ENCODE assay signal across 1 cellular context in the genomic region with DNA sequence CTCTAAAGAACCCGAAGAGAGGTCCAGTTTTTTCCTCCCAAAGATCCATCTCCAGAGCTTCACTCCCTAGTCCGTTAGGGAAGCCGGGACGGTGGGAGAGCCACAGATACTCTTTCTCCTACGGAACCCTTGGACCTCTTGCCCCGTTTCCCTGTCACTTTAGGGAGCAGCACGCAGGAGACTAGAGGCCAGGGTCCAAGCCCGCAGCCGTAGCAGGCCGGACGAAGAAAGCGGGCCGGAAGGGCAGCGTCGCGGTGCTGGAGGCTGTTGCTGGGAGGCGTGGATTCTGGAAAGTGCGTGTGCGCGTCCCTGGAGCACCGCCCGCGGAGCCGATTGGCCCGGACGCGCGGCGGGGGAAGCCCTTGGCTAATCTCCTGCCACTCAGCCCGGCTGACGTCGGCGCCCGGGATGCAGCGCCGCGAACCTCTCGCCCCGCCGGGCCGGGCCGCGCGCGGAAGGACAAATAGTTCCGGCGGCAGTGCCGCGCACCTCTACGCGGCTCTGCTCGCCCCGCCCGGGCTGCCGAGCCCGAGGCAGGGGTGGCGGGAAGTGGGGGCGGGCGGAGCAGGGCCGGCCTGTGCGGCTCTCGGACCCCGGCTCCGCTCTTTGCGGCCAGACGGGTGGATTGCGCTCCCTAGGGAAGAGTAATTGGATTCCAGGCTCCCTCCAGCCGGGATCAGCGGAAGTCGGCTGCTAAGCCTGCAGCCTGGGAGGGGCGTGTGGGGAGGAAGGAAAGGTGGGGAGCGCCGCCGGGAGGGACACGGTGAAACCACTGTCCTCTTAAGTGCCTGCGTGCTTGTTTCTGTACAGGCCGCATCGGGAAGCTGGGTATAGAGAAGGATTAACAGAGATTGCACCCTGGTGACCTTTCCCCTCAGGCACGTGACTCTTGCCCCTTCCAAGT.
TF ChIP-seq lines count a peak whose summit lies in the region.

No MANE protein-coding gene starts in this region.

TF ChIP-seq in HepG2, 621 proteins besides CTCF, POLR2A, EP300 and RAD21 (continued from another document and continues in another):
- TF ChIP-seq, protein P1, sequence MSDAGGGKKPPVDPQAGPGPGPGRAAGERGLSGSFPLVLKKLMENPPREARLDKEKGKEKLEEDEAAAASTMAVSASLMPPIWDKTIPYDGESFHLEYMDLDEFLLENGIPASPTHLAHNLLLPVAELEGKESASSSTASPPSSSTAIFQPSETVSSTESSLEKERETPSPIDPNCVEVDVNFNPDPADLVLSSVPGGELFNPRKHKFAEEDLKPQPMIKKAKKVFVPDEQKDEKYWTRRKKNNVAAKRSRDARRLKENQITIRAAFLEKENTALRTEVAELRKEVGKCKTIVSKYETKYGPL (CRISPR knock-in tag; IDR thresholded peaks at IDR 0.05), result no peak; the same call in 1 of the 2 replicates
- peak; percentile 43; the same call in 1 of the 2 replicates for TF ChIP-seq GATA4 (IDR thresholded peaks at IDR 0.05; ENCODE audit: borderline replicate concordance, low read depth)
- peak; percentile 93 for TF ChIP-seq REPIN1 (CRISPR knock-in tag; IDR thresholded peaks at IDR 0.05; ENCODE audit: borderline replicate concordance, low read depth)
- TF ChIP-seq MIXL1 (CRISPR knock-in tag; IDR thresholded peaks at IDR 0.05), result peak; percentile 62
- peak; percentile 87 for TF ChIP-seq ATF7-NPFF (CRISPR knock-in tag; IDR thresholded peaks at IDR 0.05; ENCODE audit: low read depth)
- TF ChIP-seq, protein P2, sequence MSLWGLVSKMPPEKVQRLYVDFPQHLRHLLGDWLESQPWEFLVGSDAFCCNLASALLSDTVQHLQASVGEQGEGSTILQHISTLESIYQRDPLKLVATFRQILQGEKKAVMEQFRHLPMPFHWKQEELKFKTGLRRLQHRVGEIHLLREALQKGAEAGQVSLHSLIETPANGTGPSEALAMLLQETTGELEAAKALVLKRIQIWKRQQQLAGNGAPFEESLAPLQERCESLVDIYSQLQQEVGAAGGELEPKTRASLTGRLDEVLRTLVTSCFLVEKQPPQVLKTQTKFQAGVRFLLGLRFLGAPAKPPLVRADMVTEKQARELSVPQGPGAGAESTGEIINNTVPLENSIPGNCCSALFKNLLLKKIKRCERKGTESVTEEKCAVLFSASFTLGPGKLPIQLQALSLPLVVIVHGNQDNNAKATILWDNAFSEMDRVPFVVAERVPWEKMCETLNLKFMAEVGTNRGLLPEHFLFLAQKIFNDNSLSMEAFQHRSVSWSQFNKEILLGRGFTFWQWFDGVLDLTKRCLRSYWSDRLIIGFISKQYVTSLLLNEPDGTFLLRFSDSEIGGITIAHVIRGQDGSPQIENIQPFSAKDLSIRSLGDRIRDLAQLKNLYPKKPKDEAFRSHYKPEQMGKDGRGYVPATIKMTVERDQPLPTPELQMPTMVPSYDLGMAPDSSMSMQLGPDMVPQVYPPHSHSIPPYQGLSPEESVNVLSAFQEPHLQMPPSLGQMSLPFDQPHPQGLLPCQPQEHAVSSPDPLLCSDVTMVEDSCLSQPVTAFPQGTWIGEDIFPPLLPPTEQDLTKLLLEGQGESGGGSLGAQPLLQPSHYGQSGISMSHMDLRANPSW (CRISPR knock-in tag; IDR thresholded peaks at IDR 0.05; ENCODE audit: borderline replicate concordance), result no peak; the same call in 1 of the 2 replicates
- TF ChIP-seq CC2D1A (CRISPR knock-in tag; IDR thresholded peaks at IDR 0.05), result no peak
- peak; percentile 97 for TF ChIP-seq ZNF451 (CRISPR knock-in tag; IDR thresholded peaks at IDR 0.05)
- TF ChIP-seq MBNL3 (CRISPR knock-in tag; conservative IDR thresholded peaks at IDR 0.05), result no peak
- peak; percentile 79; the same call in 1 of the 2 replicates for TF ChIP-seq ZNF749 (CRISPR knock-in tag; IDR thresholded peaks at IDR 0.05; ENCODE audit: borderline replicate concordance)
- peak; percentile 95; the same call in 1 of the 2 replicates for TF ChIP-seq NR1H2 (CRISPR knock-in tag; IDR thresholded peaks at IDR 0.05; ENCODE audit: borderline replicate concordance, low read depth)
- TF ChIP-seq, protein P3, sequence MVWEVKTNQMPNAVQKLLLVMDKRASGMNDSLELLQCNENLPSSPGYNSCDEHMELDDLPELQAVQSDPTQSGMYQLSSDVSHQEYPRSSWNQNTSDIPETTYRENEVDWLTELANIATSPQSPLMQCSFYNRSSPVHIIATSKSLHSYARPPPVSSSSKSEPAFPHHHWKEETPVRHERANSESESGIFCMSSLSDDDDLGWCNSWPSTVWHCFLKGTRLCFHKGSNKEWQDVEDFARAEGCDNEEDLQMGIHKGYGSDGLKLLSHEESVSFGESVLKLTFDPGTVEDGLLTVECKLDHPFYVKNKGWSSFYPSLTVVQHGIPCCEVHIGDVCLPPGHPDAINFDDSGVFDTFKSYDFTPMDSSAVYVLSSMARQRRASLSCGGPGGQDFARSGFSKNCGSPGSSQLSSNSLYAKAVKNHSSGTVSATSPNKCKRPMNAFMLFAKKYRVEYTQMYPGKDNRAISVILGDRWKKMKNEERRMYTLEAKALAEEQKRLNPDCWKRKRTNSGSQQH (CRISPR knock-in tag; IDR thresholded peaks at IDR 0.05; ENCODE audit: low read depth), result peak; percentile 56
- no peak for TF ChIP-seq ZNF572 (CRISPR knock-in tag; IDR thresholded peaks at IDR 0.05)
- TF ChIP-seq, protein P4, sequence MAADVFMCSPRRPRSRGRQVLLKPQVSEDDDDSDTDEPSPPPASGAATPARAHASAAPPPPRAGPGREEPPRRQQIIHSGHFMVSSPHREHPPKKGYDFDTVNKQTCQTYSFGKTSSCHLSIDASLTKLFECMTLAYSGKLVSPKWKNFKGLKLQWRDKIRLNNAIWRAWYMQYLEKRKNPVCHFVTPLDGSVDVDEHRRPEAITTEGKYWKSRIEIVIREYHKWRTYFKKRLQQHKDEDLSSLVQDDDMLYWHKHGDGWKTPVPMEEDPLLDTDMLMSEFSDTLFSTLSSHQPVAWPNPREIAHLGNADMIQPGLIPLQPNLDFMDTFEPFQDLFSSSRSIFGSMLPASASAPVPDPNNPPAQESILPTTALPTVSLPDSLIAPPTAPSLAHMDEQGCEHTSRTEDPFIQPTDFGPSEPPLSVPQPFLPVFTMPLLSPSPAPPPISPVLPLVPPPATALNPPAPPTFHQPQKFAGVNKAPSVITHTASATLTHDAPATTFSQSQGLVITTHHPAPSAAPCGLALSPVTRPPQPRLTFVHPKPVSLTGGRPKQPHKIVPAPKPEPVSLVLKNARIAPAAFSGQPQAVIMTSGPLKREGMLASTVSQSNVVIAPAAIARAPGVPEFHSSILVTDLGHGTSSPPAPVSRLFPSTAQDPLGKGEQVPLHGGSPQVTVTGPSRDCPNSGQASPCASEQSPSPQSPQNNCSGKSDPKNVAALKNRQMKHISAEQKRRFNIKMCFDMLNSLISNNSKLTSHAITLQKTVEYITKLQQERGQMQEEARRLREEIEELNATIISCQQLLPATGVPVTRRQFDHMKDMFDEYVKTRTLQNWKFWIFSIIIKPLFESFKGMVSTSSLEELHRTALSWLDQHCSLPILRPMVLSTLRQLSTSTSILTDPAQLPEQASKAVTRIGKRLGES (CRISPR knock-in tag; IDR thresholded peaks at IDR 0.05; ENCODE audit: borderline replicate concordance), result no peak
- TF ChIP-seq, protein P5, sequence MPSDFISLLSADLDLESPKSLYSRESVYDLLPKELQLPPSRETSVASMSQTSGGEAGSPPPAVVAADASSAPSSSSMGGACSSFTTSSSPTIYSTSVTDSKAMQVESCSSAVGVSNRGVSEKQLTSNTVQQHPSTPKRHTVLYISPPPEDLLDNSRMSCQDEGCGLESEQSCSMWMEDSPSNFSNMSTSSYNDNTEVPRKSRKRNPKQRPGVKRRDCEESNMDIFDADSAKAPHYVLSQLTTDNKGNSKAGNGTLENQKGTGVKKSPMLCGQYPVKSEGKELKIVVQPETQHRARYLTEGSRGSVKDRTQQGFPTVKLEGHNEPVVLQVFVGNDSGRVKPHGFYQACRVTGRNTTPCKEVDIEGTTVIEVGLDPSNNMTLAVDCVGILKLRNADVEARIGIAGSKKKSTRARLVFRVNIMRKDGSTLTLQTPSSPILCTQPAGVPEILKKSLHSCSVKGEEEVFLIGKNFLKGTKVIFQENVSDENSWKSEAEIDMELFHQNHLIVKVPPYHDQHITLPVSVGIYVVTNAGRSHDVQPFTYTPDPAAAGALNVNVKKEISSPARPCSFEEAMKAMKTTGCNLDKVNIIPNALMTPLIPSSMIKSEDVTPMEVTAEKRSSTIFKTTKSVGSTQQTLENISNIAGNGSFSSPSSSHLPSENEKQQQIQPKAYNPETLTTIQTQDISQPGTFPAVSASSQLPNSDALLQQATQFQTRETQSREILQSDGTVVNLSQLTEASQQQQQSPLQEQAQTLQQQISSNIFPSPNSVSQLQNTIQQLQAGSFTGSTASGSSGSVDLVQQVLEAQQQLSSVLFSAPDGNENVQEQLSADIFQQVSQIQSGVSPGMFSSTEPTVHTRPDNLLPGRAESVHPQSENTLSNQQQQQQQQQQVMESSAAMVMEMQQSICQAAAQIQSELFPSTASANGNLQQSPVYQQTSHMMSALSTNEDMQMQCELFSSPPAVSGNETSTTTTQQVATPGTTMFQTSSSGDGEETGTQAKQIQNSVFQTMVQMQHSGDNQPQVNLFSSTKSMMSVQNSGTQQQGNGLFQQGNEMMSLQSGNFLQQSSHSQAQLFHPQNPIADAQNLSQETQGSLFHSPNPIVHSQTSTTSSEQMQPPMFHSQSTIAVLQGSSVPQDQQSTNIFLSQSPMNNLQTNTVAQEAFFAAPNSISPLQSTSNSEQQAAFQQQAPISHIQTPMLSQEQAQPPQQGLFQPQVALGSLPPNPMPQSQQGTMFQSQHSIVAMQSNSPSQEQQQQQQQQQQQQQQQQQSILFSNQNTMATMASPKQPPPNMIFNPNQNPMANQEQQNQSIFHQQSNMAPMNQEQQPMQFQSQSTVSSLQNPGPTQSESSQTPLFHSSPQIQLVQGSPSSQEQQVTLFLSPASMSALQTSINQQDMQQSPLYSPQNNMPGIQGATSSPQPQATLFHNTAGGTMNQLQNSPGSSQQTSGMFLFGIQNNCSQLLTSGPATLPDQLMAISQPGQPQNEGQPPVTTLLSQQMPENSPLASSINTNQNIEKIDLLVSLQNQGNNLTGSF (CRISPR knock-in tag; IDR thresholded peaks at IDR 0.05), result peak; percentile 83
- peak; percentile 99 for TF ChIP-seq KDM5B (CRISPR knock-in tag; IDR thresholded peaks at IDR 0.05; ENCODE audit: borderline replicate concordance)
- TF ChIP-seq ZNF543 (CRISPR knock-in tag; IDR thresholded peaks at IDR 0.05), result peak; percentile 94; the same call in 1 of the 2 replicates
- TF ChIP-seq ZNF75D (CRISPR knock-in tag; IDR thresholded peaks at IDR 0.05; ENCODE audit: borderline replicate concordance), result no peak
- TF ChIP-seq EHMT2 (IDR thresholded peaks at IDR 0.05; ENCODE audit: borderline replicate concordance, low read depth, low read length), result peak; percentile 66; the same call in 1 of the 2 replicates
- TF ChIP-seq SALL1 (CRISPR knock-in tag; IDR thresholded peaks at IDR 0.05), result peak; percentile 91
- TF ChIP-seq, protein P6, sequence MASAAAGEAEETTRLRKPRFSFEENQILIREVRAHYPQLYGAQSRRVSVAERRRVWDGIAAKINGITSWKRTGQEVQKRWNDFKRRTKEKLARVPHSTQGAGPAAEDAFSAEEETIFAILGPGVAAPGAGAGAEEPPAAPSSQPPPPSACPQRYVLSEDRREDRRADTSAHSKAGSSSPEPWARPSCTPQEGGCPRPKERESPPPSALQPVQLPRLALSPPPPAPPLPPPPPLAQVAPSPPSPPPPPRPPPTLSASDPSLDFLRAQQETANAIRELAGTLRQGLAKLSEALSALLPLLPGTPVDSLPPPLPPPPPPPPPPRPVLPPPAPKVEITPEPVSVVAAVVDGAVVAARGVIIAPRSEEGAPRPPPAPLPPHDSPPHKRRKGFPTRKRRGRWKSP (CRISPR knock-in tag; IDR thresholded peaks at IDR 0.05), result peak; percentile 90
- TF ChIP-seq, protein P7, sequence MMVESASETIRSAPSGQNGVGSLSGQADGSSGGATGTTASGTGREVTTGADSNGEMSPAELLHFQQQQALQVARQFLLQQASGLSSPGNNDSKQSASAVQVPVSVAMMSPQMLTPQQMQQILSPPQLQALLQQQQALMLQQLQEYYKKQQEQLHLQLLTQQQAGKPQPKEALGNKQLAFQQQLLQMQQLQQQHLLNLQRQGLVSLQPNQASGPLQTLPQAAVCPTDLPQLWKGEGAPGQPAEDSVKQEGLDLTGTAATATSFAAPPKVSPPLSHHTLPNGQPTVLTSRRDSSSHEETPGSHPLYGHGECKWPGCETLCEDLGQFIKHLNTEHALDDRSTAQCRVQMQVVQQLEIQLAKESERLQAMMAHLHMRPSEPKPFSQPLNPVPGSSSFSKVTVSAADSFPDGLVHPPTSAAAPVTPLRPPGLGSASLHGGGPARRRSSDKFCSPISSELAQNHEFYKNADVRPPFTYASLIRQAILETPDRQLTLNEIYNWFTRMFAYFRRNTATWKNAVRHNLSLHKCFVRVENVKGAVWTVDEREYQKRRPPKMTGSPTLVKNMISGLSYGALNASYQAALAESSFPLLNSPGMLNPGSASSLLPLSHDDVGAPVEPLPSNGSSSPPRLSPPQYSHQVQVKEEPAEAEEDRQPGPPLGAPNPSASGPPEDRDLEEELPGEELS (CRISPR knock-in tag; IDR thresholded peaks at IDR 0.05), result no peak
- peak; percentile 82 for TF ChIP-seq CREB1 (IDR thresholded peaks at IDR 0.05)
- TF ChIP-seq CREB1 (CRISPR knock-in tag; IDR thresholded peaks at IDR 0.05), result peak; percentile 80
- no peak for TF ChIP-seq ETV6 (CRISPR knock-in tag; conservative IDR thresholded peaks at IDR 0.05)
- TF ChIP-seq SMAD1 (CRISPR knock-in tag; IDR thresholded peaks at IDR 0.05; ENCODE audit: borderline replicate concordance, low read depth), result peak; percentile 46; the same call in 1 of the 2 replicates
- peak; percentile 14; the same call in 1 of the 2 replicates for TF ChIP-seq ZNF562 (CRISPR knock-in tag; IDR thresholded peaks at IDR 0.05; ENCODE audit: borderline replicate concordance)
- TF ChIP-seq KLF9 (CRISPR knock-in tag; IDR thresholded peaks at IDR 0.05; ENCODE audit: low read depth), result peak; percentile 42; the same call in 1 of the 2 replicates
- TF ChIP-seq, protein P8, sequence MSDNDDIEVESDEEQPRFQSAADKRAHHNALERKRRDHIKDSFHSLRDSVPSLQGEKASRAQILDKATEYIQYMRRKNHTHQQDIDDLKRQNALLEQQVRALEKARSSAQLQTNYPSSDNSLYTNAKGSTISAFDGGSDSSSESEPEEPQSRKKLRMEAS (IDR thresholded peaks at IDR 0.05), result peak; percentile 88
- no peak; the same call in 1 of the 2 replicates for TF ChIP-seq PAX8 (CRISPR knock-in tag; IDR thresholded peaks at IDR 0.05; ENCODE audit: borderline replicate concordance)
- TF ChIP-seq NR2F6 (IDR thresholded peaks at IDR 0.05), result peak; percentile 81
- TF ChIP-seq NR2F6 (CRISPR knock-in tag; IDR thresholded peaks at IDR 0.05), result peak; percentile 76
- peak; percentile 84 for TF ChIP-seq SRY (CRISPR knock-in tag; IDR thresholded peaks at IDR 0.05)
- peak; percentile 72 for TF ChIP-seq FOXA3 (CRISPR knock-in tag; IDR thresholded peaks at IDR 0.05)
- TF ChIP-seq ARNT (IDR thresholded peaks at IDR 0.05), result no peak
